Comparison of ENCODE assay signal across 8 cellular contexts in genomic region chr16:11435576-11435975, GRCh38.
"Had no signal": no experiment of that assay in that cellular context is flagged by ENCODE, and none has a peak within 500 bp of the region (broad histone marks: within the 10 kb centered on the region; RNA-seq: fewer than 3 reads in every experiment).

No MANE protein-coding gene starts in this region.

- H3K4me3 ChIP-seq: GM23248, HAP-1 had no signal

- ATAC-seq: HCT116 had no signal

- H3K4me1 ChIP-seq: HAP-1 had no signal

- H2AFZ ChIP-seq: GM23248 had no signal

- H3K9ac ChIP-seq: GM23248 had no signal

- H3K27ac ChIP-seq: GM23248, HL-60 had no signal

- DNase-seq: GM23248, GOT3, H7, HFFc6, IMR-90 had no signal

- H3K36me3 ChIP-seq: HAP-1 had no signal
